ENCODE assay signal across 20 cellular contexts in the genomic region with DNA sequence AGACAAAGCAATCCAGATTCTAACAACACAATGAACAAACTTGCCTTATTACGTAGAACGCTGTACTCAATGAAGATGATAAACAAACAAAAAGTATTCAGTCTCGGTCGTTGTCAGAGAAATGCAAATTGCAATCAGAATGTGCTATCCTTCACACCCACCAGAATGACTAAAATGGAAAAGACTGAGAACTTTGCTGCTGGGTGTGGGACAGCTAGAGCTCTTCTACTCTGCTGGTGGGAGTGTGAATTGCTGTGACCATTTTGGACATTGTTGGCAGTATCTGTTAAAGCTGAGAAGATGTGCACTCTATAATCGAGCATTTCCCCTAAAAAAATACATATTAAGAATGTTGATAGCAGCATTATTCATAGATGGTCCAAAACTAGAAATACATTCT.
"Had no signal": no experiment of that assay in that cellular context is flagged by ENCODE, and none has a peak within 500 bp of the region (broad histone marks: within the 10 kb centered on the region; RNA-seq: fewer than 3 reads in every experiment).

No MANE protein-coding gene starts in this region.

- H3K27me3 Mint-ChIP-seq: activated naive CD8-positive, alpha-beta T cell treated with anti-CD3 and anti-CD28 coated beads, Interleukin-2, amount 10 ng/mL, durations not matched to agents 7 days and 5 days; effector memory CD8-positive, alpha-beta T cell; naive B cell; T-cell had no signal

- H3K27me3 ChIP-seq: breast epithelium, neutrophil, thyroid gland, uterus had no signal

- FAIRE-seq: kidney had no signal

- H3K4me3 ChIP-seq: breast epithelium, left ventricle myocardium inferior, thyroid gland, uterus had no signal

- ATAC-seq: activated CD4-positive, CD25-positive, alpha-beta regulatory T cell treated with anti-CD3 and anti-CD28 coated beads, Interleukin-2, amount 50 U/mL, for 24 hours; effector memory CD8-positive, alpha-beta T cell; T-cell had no signal

- H3K36me3 ChIP-seq: breast epithelium, left ventricle myocardium inferior, neutrophil, thyroid gland, uterus had no signal

- H3K4me1 ChIP-seq: breast epithelium, left ventricle myocardium inferior, uterus had no signal

- H3K27ac Mint-ChIP-seq: activated naive CD8-positive, alpha-beta T cell treated with anti-CD3 and anti-CD28 coated beads, Interleukin-2, amount 10 ng/mL, durations not matched to agents 7 days and 5 days; T-cell had no signal

- H3K4me3 Mint-ChIP-seq: activated naive CD8-positive, alpha-beta T cell treated with anti-CD3 and anti-CD28 coated beads, Interleukin-2, amount 10 ng/mL, durations not matched to agents 7 days and 5 days; effector memory CD8-positive, alpha-beta T cell; naive B cell; T-cell had no signal

- H3K27ac ChIP-seq: breast epithelium, left ventricle myocardium inferior, neutrophil, thyroid gland, uterus had no signal

- H3K9me3 Mint-ChIP-seq: activated naive CD8-positive, alpha-beta T cell treated with anti-CD3 and anti-CD28 coated beads, Interleukin-2, amount 10 ng/mL, durations not matched to agents 7 days and 5 days; effector memory CD8-positive, alpha-beta T cell; T-cell had no signal

- H3K36me3 Mint-ChIP-seq: naive B cell had no signal

- H3K9me3 ChIP-seq: breast epithelium, neutrophil, thyroid gland, uterus had no signal

- DNase-seq: activated CD4-positive, alpha-beta T cell treated with anti-CD3 and anti-CD28 coated beads, Interleukin-2, amount 50 U/mL, for 48 hours; activated gamma-delta T cell; activated naive CD8-positive, alpha-beta T cell treated with anti-CD3 and anti-CD28 coated beads, Interleukin-2, amount 10 ng/mL, durations not matched to agents 7 days and 5 days; activated T-cell treated with anti-CD3 and anti-CD28 coated beads, Interleukin-2, amount 50 U/mL, for 48 hours; cerebellar nuclear complex; dermis blood vessel endothelial cell; effector memory CD8-positive, alpha-beta T cell; hippocampal formation; kidney; left ventricle myocardium inferior; naive B cell; stimulated activated CD4-positive, alpha-beta T cell treated with anti-CD3 and anti-CD28 coated beads, Interleukin-12 subunit alpha, Interleukin-12 subunit beta, amount 100 ng/mL, for 4 hours; stimulated activated CD4-positive, alpha-beta T cell treated with anti-CD3 and anti-CD28 coated beads, Interleukin-2, amount 100 ng/mL, for 24 hours; T-cell; T-helper 9 cell; thyroid gland; uterus had no signal
